Comparison of ENCODE assay signal across 24 cellular contexts in genomic region chr6:24821860-24822444, GRCh38. TPM values are rescaled to one million over a fixed set of nuclear protein-coding genes. Genes with fewer than 3 reads are reported as not detected.
DNase-seq lines count a peak whose midpoint lies in the region; ATAC-seq and TF ChIP-seq lines count a peak whose summit lies in the region.
"Had no signal": no experiment of that assay in that cellular context is flagged by ENCODE, and none has a peak within 500 bp of the region (broad histone marks: within the 10 kb centered on the region; RNA-seq: fewer than 3 reads in every experiment).

No MANE protein-coding gene starts in this region.

- H3K4me3 Mint-ChIP-seq in activated naive CD4-positive, alpha-beta T cell treated with anti-CD3 and anti-CD28 coated beads, Interleukin-2, amount 50 U/mL, for 24 hours: no peak overlapping the region
- H3K4me3 Mint-ChIP-seq in T-helper 17 cell: no peak overlapping the region
- H3K4me3 Mint-ChIP-seq in effector memory CD8-positive, alpha-beta T cell: no peak overlapping the region
- H3K4me3 Mint-ChIP-seq in stimulated activated naive B cell treated with anti-CD40 and anti-IgM and Interleukin-4, amounts not matched to agents 10 μg/mL and 1 μg/mL and 100 μg/mL, for 72 hours: no peak overlapping the region
- H3K4me3 Mint-ChIP-seq: mesothelial cell of epicardium had no signal

- no peak overlapping the region for H3K4me3 ChIP-seq in uterus
- H3K4me3 ChIP-seq: gastrocnemius medialis, SK-N-MC had no signal

- no peaks in the 10 kb centered on the region for H3K9me3 Mint-ChIP-seq in activated naive CD4-positive, alpha-beta T cell treated with anti-CD3 and anti-CD28 coated beads, Interleukin-2, amount 50 U/mL, for 24 hours
- no peaks in the 10 kb centered on the region for H3K9me3 Mint-ChIP-seq in effector memory CD8-positive, alpha-beta T cell
- no peaks in the 10 kb centered on the region for H3K9me3 Mint-ChIP-seq in stimulated activated naive B cell treated with anti-CD40 and anti-IgM and Interleukin-4, amounts not matched to agents 10 μg/mL and 1 μg/mL and 100 μg/mL, for 72 hours
- H3K9me3 Mint-ChIP-seq: mesothelial cell of epicardium had no signal

- H3K27me3 Mint-ChIP-seq in activated naive CD4-positive, alpha-beta T cell treated with anti-CD3 and anti-CD28 coated beads, Interleukin-2, amount 50 U/mL, for 24 hours: no peaks in the 10 kb centered on the region
- H3K27me3 Mint-ChIP-seq in T-helper 17 cell: no peaks in the 10 kb centered on the region
- H3K27me3 Mint-ChIP-seq in effector memory CD8-positive, alpha-beta T cell: no peaks in the 10 kb centered on the region
- no peaks in the 10 kb centered on the region for H3K27me3 Mint-ChIP-seq in stimulated activated naive B cell treated with anti-CD40 and anti-IgM and Interleukin-4, amounts not matched to agents 10 μg/mL and 1 μg/mL and 100 μg/mL, for 72 hours

- TF ChIP-seq POLR2A in uterus (IDR thresholded peaks at IDR 0.05): no peak

- H3K36me3 Mint-ChIP-seq in activated naive CD4-positive, alpha-beta T cell treated with anti-CD3 and anti-CD28 coated beads, Interleukin-2, amount 50 U/mL, for 24 hours: peaks cover 12% of the 10 kb centered on the region
- peaks cover 10% of the 10 kb centered on the region for H3K36me3 Mint-ChIP-seq in T-helper 17 cell (ENCODE audit: low read depth)
- H3K36me3 Mint-ChIP-seq in effector memory CD8-positive, alpha-beta T cell (ENCODE audit: insufficient read depth): peaks cover 89% of the 10 kb centered on the region
- H3K36me3 Mint-ChIP-seq in stimulated activated naive B cell treated with anti-CD40 and anti-IgM and Interleukin-4, amounts not matched to agents 10 μg/mL and 1 μg/mL and 100 μg/mL, for 72 hours: peaks cover 14 to 30% of the 10 kb centered on the region in 2 donors
- H3K36me3 Mint-ChIP-seq: mesothelial cell of epicardium had no signal

- H3K36me3 ChIP-seq in uterus: no peaks in the 10 kb centered on the region

- H3K4me1 ChIP-seq in uterus: no peaks in the 10 kb centered on the region
- H3K4me1 ChIP-seq: gastrocnemius medialis had no signal

- ATAC-seq in T-helper 17 cell: no peak
- ATAC-seq in effector memory CD8-positive, alpha-beta T cell (replicated peaks): no peak
- ATAC-seq in stimulated activated naive B cell treated with anti-CD40 and anti-IgM and Interleukin-4, amounts not matched to agents 10 μg/mL and 1 μg/mL and 100 μg/mL, for 72 hours (replicated peaks): no peak
- no peak for ATAC-seq in HG03108 (IDR thresholded peaks at IDR 0.05; ENCODE audit: unreplicated experiment)
- ATAC-seq: gastrocnemius medialis had no signal

- no peak overlapping the region for H3K27ac ChIP-seq in uterus
- H3K27ac ChIP-seq: gastrocnemius medialis, KMS-11, SK-N-MC had no signal

- peaks cover 19% of the 10 kb centered on the region for H3K4me1 Mint-ChIP-seq in activated naive CD4-positive, alpha-beta T cell treated with anti-CD3 and anti-CD28 coated beads, Interleukin-2, amount 50 U/mL, for 24 hours
- H3K4me1 Mint-ChIP-seq in T-helper 17 cell: peaks cover 4% of the 10 kb centered on the region
- H3K4me1 Mint-ChIP-seq in effector memory CD8-positive, alpha-beta T cell (ENCODE audit: low read depth in 2 of 2): peaks cover 8 to 13% of the 10 kb centered on the region in 2 donors
- H3K4me1 Mint-ChIP-seq in stimulated activated naive B cell treated with anti-CD40 and anti-IgM and Interleukin-4, amounts not matched to agents 10 μg/mL and 1 μg/mL and 100 μg/mL, for 72 hours: peaks cover 0 to 2% of the 10 kb centered on the region in 2 donors

- H3K9me3 ChIP-seq in T-helper 17 cell (ENCODE audit: control insufficient read depth, low read length, poor library complexity, severe bottlenecking) (no peaks in the 10 kb centered on the region), uterus (no peaks in the 10 kb centered on the region)
- H3K9me3 ChIP-seq: gastrocnemius medialis had no signal

- peak overlapping the region; percentile 85 for H3K27ac Mint-ChIP-seq in activated naive CD4-positive, alpha-beta T cell treated with anti-CD3 and anti-CD28 coated beads, Interleukin-2, amount 50 U/mL, for 24 hours
- H3K27ac Mint-ChIP-seq in T-helper 17 cell: peak overlapping the region; percentile 34
- H3K27ac Mint-ChIP-seq in effector memory CD8-positive, alpha-beta T cell: peak overlapping the region; percentile 80 to 83
- H3K27ac Mint-ChIP-seq in stimulated activated naive B cell treated with anti-CD40 and anti-IgM and Interleukin-4, amounts not matched to agents 10 μg/mL and 1 μg/mL and 100 μg/mL, for 72 hours: peak overlapping the region; percentile 89
- H3K27ac Mint-ChIP-seq: mesothelial cell of epicardium had no signal

- H3K27me3 ChIP-seq in uterus: no peaks in the 10 kb centered on the region
- H3K27me3 ChIP-seq: gastrocnemius medialis had no signal

- DNase-seq in activated naive CD4-positive, alpha-beta T cell (lab: John Stamatoyannopoulos, UW): no peak
- DNase-seq in T-helper 17 cell (no peak), uterus (no peak), globus pallidus (ENCODE audit: low spot score) (no peak)
- no peak for DNase-seq in effector memory CD8-positive, alpha-beta T cell
- DNase-seq in stimulated activated naive B cell treated with anti-CD40 and anti-IgM and Interleukin-4, amounts not matched to agents 10 μg/mL and 1 μg/mL and 100 μg/mL, for 72 hours: no peak
- DNase-seq: activated CD4-positive, alpha-beta T cell treated with anti-CD3 and anti-CD28 coated beads for 1 hour; activated T-cell treated with anti-CD3 and anti-CD28 coated beads, Interleukin-2, amount 50 U/mL, for 1 hour; amniotic stem cell; central memory CD4-positive, alpha-beta T cell; COR-L47; gastrocnemius medialis; NCI-H2081 treated with DMSO at 0.1 percent for 48 hours; NCI-H446 treated with DMSO at 0.1 percent for 48 hours; NK-92 treated with Interleukin-12 subunit alpha and Interleukin-12 subunit beta, amount 100 ng/mL, for 24 hours; stimulated activated CD4-positive, alpha-beta T cell treated with anti-CD3 and anti-CD28 coated beads, Interleukin-12 subunit alpha, Interleukin-12 subunit beta, amount 100 ng/mL, for 4 hours; stimulated activated CD8-positive, alpha-beta memory T cell treated with anti-CD3 and anti-CD28 coated beads, Interleukin-4, amount 100 ng/mL, for 48 hours; T1000 had no signal

- intact Hi-C loops in uterus (cut with DNase I; ENCODE audit: low total_unique reads): no loop called here

- no peak for TF ChIP-seq CTCF in uterus (IDR thresholded peaks at IDR 0.05)

RNA-seq across cellular contexts. Expression of gene ARMH2, which starts 23.2 kb away (rescaled TPM):
- total RNA-seq in T-helper 17 cell (1 to 10 TPM; 1.1 to 2.7 TPM), uterus (not detected)
- total RNA-seq: gastrocnemius medialis, mesothelial cell of epicardium, temporal lobe had no signal

RNA-seq across cellular contexts. Expression of gene GMNN, which starts 47.2 kb away (rescaled TPM):
- total RNA-seq in T-helper 17 cell (10 to 100 TPM; 11.7 to 15.3 TPM), uterus (10 to 100 TPM in 2 of 4 donors, 1 to 10 TPM in 2; 8.7 to 28.2 (median 17.4) TPM)

Comparison
In these comparisons a context has a peak if more than half of its experiments do, and no peak if none do; other contexts are left out.
1. H3K27ac Mint-ChIP-seq: peak in every context shown above with its lines; median percentile 89 in stimulated activated naive B cell treated with anti-CD40 and anti-IgM and Interleukin-4, amounts not matched to agents 10 μg/mL and 1 μg/mL and 100 μg/mL, for 72 hours; 85 in activated naive CD4-positive, alpha-beta T cell treated with anti-CD3 and anti-CD28 coated beads, Interleukin-2, amount 50 U/mL, for 24 hours; 82 in effector memory CD8-positive, alpha-beta T cell; 34 in T-helper 17 cell.